8 cellular contexts compared by ENCODE assay signal in genomic region chr1:225473676-225474438, GRCh38. TPM values are rescaled to one million over a fixed set of nuclear protein-coding genes. Genes with fewer than 3 reads are reported as not detected.
DNase-seq lines count a peak whose midpoint lies in the region; ATAC-seq and TF ChIP-seq lines count a peak whose summit lies in the region.
"Not testable (repeated sequence)": the region's sequence is repeated elsewhere in the genome, so short reads cannot be mapped to it uniquely, and the experiment has no call there.

No MANE protein-coding gene starts in this region.

- CTCF ChIA-PET in CD4-positive, alpha-beta T cell (lab: Charles Lee) = interaction anchor here (0.7 to 2.0 kb wide), 11 partner anchors 9 to 513 kb away, joined by 3 to 10 read pairs (median 4); partner anchors contain the start of gene SRP9
- CTCF ChIA-PET in activated CD8-positive, alpha-beta T cell treated with anti-CD3 and anti-CD28 coated beads for 36 hours (lab: Charles Lee) = interaction anchor here (0.7 to 3.8 kb wide), 50 partner anchors 9 to 592 kb away, joined by 3 to 51 read pairs (median 6); partner anchors contain the start of genes LBR, PYCR2 and SRP9

- H3K27ac Mint-ChIP-seq in CD4-positive, alpha-beta T cell = peak overlapping the region; percentile 69
- H3K27ac Mint-ChIP-seq in activated CD8-positive, alpha-beta T cell treated with anti-CD3 and anti-CD28 coated beads for 36 hours = peak overlapping the region; percentile 16
- H3K27ac Mint-ChIP-seq in activated naive CD8-positive, alpha-beta T cell treated with anti-CD3 and anti-CD28 coated beads, Interleukin-2, amount 50 U/mL, for 24 hours = peak overlapping the region; percentile 78
- not testable (repeated sequence) for H3K27ac Mint-ChIP-seq in glutamatergic neuron (ENCODE audit: unreplicated experiment)
- peak overlapping the region; percentile 83 to 94 (median 88) for H3K27ac Mint-ChIP-seq in naive thymus-derived CD8-positive, alpha-beta T cell

- H3K27ac ChIP-seq in CD4-positive, alpha-beta T cell (ENCODE audit: low read depth, low read length); MM.1S (ENCODE audit: low read length); uterus: not testable (repeated sequence)

- not testable (repeated sequence) for H3K4me3 ChIP-seq in MM.1S (ENCODE audit: low read length); uterus

- not testable (repeated sequence) for H3K9me3 ChIP-seq in CD4-positive, alpha-beta T cell (ENCODE audit: control insufficient read depth, low read length); MM.1S (replicated peaks; ENCODE audit: insufficient read depth, low read length); uterus

- H3K9me3 Mint-ChIP-seq in CD4-positive, alpha-beta T cell; activated CD8-positive, alpha-beta T cell treated with anti-CD3 and anti-CD28 coated beads for 36 hours; activated naive CD8-positive, alpha-beta T cell treated with anti-CD3 and anti-CD28 coated beads, Interleukin-2, amount 50 U/mL, for 24 hours; glutamatergic neuron (ENCODE audit: unreplicated experiment); naive thymus-derived CD8-positive, alpha-beta T cell: not testable (repeated sequence)

- not testable (repeated sequence) for DNase-seq in CD4-positive, alpha-beta T cell; MM.1S; activated CD8-positive, alpha-beta T cell treated with anti-CD3 and anti-CD28 coated beads for 36 hours; activated naive CD8-positive, alpha-beta T cell treated with anti-CD3 and anti-CD28 coated beads, Interleukin-2, amount 50 U/mL, for 24 hours; glutamatergic neuron
- peak in 1 of 10 donors; percentile 28 for DNase-seq in naive thymus-derived CD8-positive, alpha-beta T cell
- peak; percentile 23 for DNase-seq in stimulated activated CD8-positive, alpha-beta memory T cell treated with anti-CD3 and anti-CD28 coated beads, Interleukin-4, amount 100 ng/mL, for 48 hours
- DNase-seq in uterus = peak; percentile 11 to 15

- H3K27me3 Mint-ChIP-seq in CD4-positive, alpha-beta T cell; activated CD8-positive, alpha-beta T cell treated with anti-CD3 and anti-CD28 coated beads for 36 hours; activated naive CD8-positive, alpha-beta T cell treated with anti-CD3 and anti-CD28 coated beads, Interleukin-2, amount 50 U/mL, for 24 hours; naive thymus-derived CD8-positive, alpha-beta T cell: not testable (repeated sequence)
- H3K27me3 Mint-ChIP-seq in glutamatergic neuron (ENCODE audit: unreplicated experiment) = peaks cover 14% of the 10 kb centered on the region

- H3K4me3 Mint-ChIP-seq in CD4-positive, alpha-beta T cell = peak overlapping the region; percentile 81
- not testable (repeated sequence) for H3K4me3 Mint-ChIP-seq in activated CD8-positive, alpha-beta T cell treated with anti-CD3 and anti-CD28 coated beads for 36 hours; activated naive CD8-positive, alpha-beta T cell treated with anti-CD3 and anti-CD28 coated beads, Interleukin-2, amount 50 U/mL, for 24 hours
- peak overlapping the region; percentile 28 for H3K4me3 Mint-ChIP-seq in glutamatergic neuron (ENCODE audit: unreplicated experiment)
- H3K4me3 Mint-ChIP-seq in naive thymus-derived CD8-positive, alpha-beta T cell = peak overlapping the region; percentile 61 to 86 (median 80)

- peaks cover 49% of the 10 kb centered on the region for H3K4me1 Mint-ChIP-seq in CD4-positive, alpha-beta T cell (ENCODE audit: low read depth)
- peaks cover 42% of the 10 kb centered on the region for H3K4me1 Mint-ChIP-seq in activated CD8-positive, alpha-beta T cell treated with anti-CD3 and anti-CD28 coated beads for 36 hours (ENCODE audit: low read depth)
- H3K4me1 Mint-ChIP-seq in activated naive CD8-positive, alpha-beta T cell treated with anti-CD3 and anti-CD28 coated beads, Interleukin-2, amount 50 U/mL, for 24 hours = peaks cover 42% of the 10 kb centered on the region
- not testable (repeated sequence) for H3K4me1 Mint-ChIP-seq in glutamatergic neuron (ENCODE audit: low read depth, unreplicated experiment)
- peaks cover 26 to 70% (median 57%) of the 10 kb centered on the region in 4 donors for H3K4me1 Mint-ChIP-seq in naive thymus-derived CD8-positive, alpha-beta T cell

- not testable (repeated sequence) for TF ChIP-seq CTCF in CD4-positive, alpha-beta T cell (IDR thresholded peaks at IDR 0.05); MM.1S (IDR thresholded peaks at IDR 0.05; ENCODE audit: low read length); activated CD8-positive, alpha-beta T cell treated with anti-CD3 and anti-CD28 coated beads for 36 hours (IDR thresholded peaks at IDR 0.05); glutamatergic neuron (IDR thresholded peaks at IDR 0.05; ENCODE audit: partially characterized antibody, unreplicated experiment); uterus (IDR thresholded peaks at IDR 0.05)

- H3K9me2 ChIP-seq in MM.1S (replicated peaks; ENCODE audit: insufficient read depth, low read length) = not testable (repeated sequence)

- H3K79me2 ChIP-seq in MM.1S (ENCODE audit: low read length) = not testable (repeated sequence)

- H3K9ac ChIP-seq in MM.1S (ENCODE audit: low read length) = not testable (repeated sequence)

- not testable (repeated sequence) for H3K36me3 ChIP-seq in MM.1S (replicated peaks; ENCODE audit: insufficient read depth, low read length); uterus

- 0 out of 2 replicates have a peak overlapping the region, but pooled peaks have one; percentile 93 for H2AFZ ChIP-seq in MM.1S (ENCODE audit: low read length)

- H3K36me3 Mint-ChIP-seq in CD4-positive, alpha-beta T cell (ENCODE audit: low read depth); activated CD8-positive, alpha-beta T cell treated with anti-CD3 and anti-CD28 coated beads for 36 hours (ENCODE audit: low read depth); activated naive CD8-positive, alpha-beta T cell treated with anti-CD3 and anti-CD28 coated beads, Interleukin-2, amount 50 U/mL, for 24 hours (ENCODE audit: low read depth); glutamatergic neuron (ENCODE audit: unreplicated experiment); naive thymus-derived CD8-positive, alpha-beta T cell: not testable (repeated sequence)

- not testable (repeated sequence) for H4K20me1 ChIP-seq in MM.1S (ENCODE audit: insufficient read depth, low read length)

- not testable (repeated sequence) for ATAC-seq in CD4-positive, alpha-beta T cell (ENCODE audit: poor library complexity); activated CD8-positive, alpha-beta T cell treated with anti-CD3 and anti-CD28 coated beads for 36 hours; activated naive CD8-positive, alpha-beta T cell treated with anti-CD3 and anti-CD28 coated beads, Interleukin-2, amount 50 U/mL, for 24 hours; naive thymus-derived CD8-positive, alpha-beta T cell

- intact Hi-C loops in CD4-positive, alpha-beta T cell (cut with DNase I, micrococcal nuclease) = loop anchor here in 1 of 2 experiments (2.0 to 5.0 kb wide), 4 partner anchors 47 to 588 kb away; partner anchors contain the start of gene H3-3A
- intact Hi-C loops in activated CD8-positive, alpha-beta T cell treated with anti-CD3 and anti-CD28 coated beads for 36 hours (cut with micrococcal nuclease) = loop anchor here (2.0 kb wide), 1 partner anchor 503 kb away; no protein-coding TSS in a partner anchor
- intact Hi-C loops in uterus (cut with DNase I; ENCODE audit: low total_unique reads) = loop anchor here (2.0 to 10.0 kb wide), 2 partner anchors 301 to 437 kb away; partner anchors contain the start of gene SRP9

- H3F3A ChIP-seq in MM.1S (ENCODE audit: insufficient read depth, low read length) = not testable (repeated sequence)

- POLR2A ChIA-PET in CD4-positive, alpha-beta T cell (lab: Charles Lee) = interaction anchor here (0.9 to 1.7 kb wide), 8 partner anchors 29 to 526 kb away, joined by 3 to 9 read pairs (median 3); partner anchors contain the start of gene SRP9
- POLR2A ChIA-PET in activated CD8-positive, alpha-beta T cell treated with anti-CD3 and anti-CD28 coated beads for 36 hours (lab: Charles Lee) = interaction anchor here (1.6 kb wide), 3 partner anchors 48 to 304 kb away, joined by 3 to 6 read pairs (median 3); partner anchors contain the start of gene SRP9
- POLR2A ChIA-PET in naive thymus-derived CD8-positive, alpha-beta T cell (lab: Charles Lee) = interaction anchor here (0.5 to 3.0 kb wide), 13 partner anchors 29 to 589 kb away, joined by 3 to 31 read pairs (median 7); partner anchors contain the start of genes H3-3A, LBR, PYCR2 and SDE2

- TF ChIP-seq POLR2A in uterus (IDR thresholded peaks at IDR 0.05) = not testable (repeated sequence)

- H3K4me2 ChIP-seq in MM.1S (ENCODE audit: low read depth, low read length) = not testable (repeated sequence)

- not testable (repeated sequence) for H3K27me3 ChIP-seq in CD4-positive, alpha-beta T cell (ENCODE audit: control insufficient read depth, insufficient read depth, low read length); MM.1S (replicated peaks; ENCODE audit: insufficient read depth, low read length); uterus

- not testable (repeated sequence) for H3K4me1 ChIP-seq in MM.1S (ENCODE audit: low read length); uterus

RNA-seq across cellular contexts. Expression of gene LBR, which starts 46.0 kb away (rescaled TPM):
- 100 to 1,000 TPM; 118 to 129 TPM for total RNA-seq in CD4-positive, alpha-beta T cell
- total RNA-seq in activated CD8-positive, alpha-beta T cell treated with anti-CD3 and anti-CD28 coated beads for 36 hours = 100 to 1,000 TPM; 145 to 156 TPM
- total RNA-seq in glutamatergic neuron (ENCODE audit: unreplicated experiment) (93.9 TPM), uterus (100 to 1,000 TPM in 2 of 4 donors, 10 to 100 TPM in 2; 55.1 to 178 (median 92.6) TPM)
- 100 to 1,000 TPM; 151 to 167 TPM for total RNA-seq in naive thymus-derived CD8-positive, alpha-beta T cell
- polyA plus RNA-seq in naive thymus-derived CD8-positive, alpha-beta T cell = 100 to 1,000 TPM in 2 of 3 donors, 10 to 100 TPM in 1; 95.8 to 123 (median 111) TPM
